In the genomic region with DNA sequence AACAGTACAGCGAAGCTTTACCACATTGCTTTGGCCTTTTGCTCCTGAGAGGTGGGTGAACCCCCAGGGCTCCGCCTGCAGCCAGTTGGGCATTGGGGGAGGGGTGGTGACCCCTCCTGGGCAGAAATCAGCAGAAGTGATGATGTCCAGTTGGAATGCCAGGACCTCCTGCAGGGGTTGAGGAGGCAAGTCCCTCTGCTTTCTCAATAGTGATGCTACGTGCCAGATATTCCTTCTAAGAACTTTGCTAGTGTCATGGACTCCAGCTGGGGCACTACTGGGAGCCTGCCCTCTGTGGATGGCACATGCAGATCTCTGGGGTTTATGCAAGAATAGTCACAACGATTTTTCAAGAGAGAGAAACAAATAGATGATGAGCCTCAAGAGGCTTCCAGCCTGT, we compare ENCODE assay signal across 31 cellular contexts.
"Had no signal": no experiment of that assay in that cellular context is flagged by ENCODE, and none has a peak within 500 bp of the region (broad histone marks: within the 10 kb centered on the region; RNA-seq: fewer than 3 reads in every experiment).

No MANE protein-coding gene starts in this region.

- H3K9me3 Mint-ChIP-seq: activated CD4-positive, alpha-beta memory T cell treated with anti-CD3 and anti-CD28 coated beads, Interleukin-2, amount 10 ng/mL, durations not matched to agents 7 days and 5 days; activated CD4-positive, alpha-beta T cell treated with anti-CD3 and anti-CD28 coated beads, Interleukin-2, amount 10 ng/mL, durations not matched to agents 7 days and 5 days; activated naive CD4-positive, alpha-beta T cell treated with anti-CD3 and anti-CD28 coated beads, Interleukin-2, amount 10 ng/mL, durations not matched to agents 7 days and 5 days; activated naive CD4-positive, alpha-beta T cell treated with anti-CD3 and anti-CD28 coated beads, Interleukin-2, amount 50 U/mL, for 72 hours; activated naive CD8-positive, alpha-beta T cell treated with anti-CD3 and anti-CD28 coated beads, Interleukin-2, amount 10 ng/mL, durations not matched to agents 7 days and 5 days; activated T-cell treated with anti-CD3 and anti-CD28 coated beads, Interleukin-2, amount 50 U/mL, for 24 hours; activated T-cell treated with anti-CD3 and anti-CD28 coated beads, Interleukin-2, amount 50 U/mL, for 72 hours; dendritic cell treated with granulocyte-macrophage colony-stimulating factor and Interleukin-4, amounts not matched to agents 40 ng/mL and 50 ng/mL, for 4 days; endodermal cell; WTC11 had no signal

- H3K4me3 Mint-ChIP-seq: activated CD4-positive, alpha-beta memory T cell treated with anti-CD3 and anti-CD28 coated beads, Interleukin-2, amount 10 ng/mL, durations not matched to agents 7 days and 5 days; activated CD4-positive, alpha-beta T cell treated with anti-CD3 and anti-CD28 coated beads, Interleukin-2, amount 10 ng/mL, durations not matched to agents 7 days and 5 days; activated naive CD4-positive, alpha-beta T cell treated with anti-CD3 and anti-CD28 coated beads, Interleukin-2, amount 10 ng/mL, durations not matched to agents 7 days and 5 days; activated naive CD8-positive, alpha-beta T cell treated with anti-CD3 and anti-CD28 coated beads, Interleukin-2, amount 10 ng/mL, durations not matched to agents 7 days and 5 days; activated T-cell treated with anti-CD3 and anti-CD28 coated beads, Interleukin-2, amount 50 U/mL, for 24 hours; activated T-cell treated with anti-CD3 and anti-CD28 coated beads, Interleukin-2, amount 50 U/mL, for 72 hours; dendritic cell treated with granulocyte-macrophage colony-stimulating factor and Interleukin-4, amounts not matched to agents 40 ng/mL and 50 ng/mL, for 4 days; endodermal cell; WTC11 had no signal

- H3K4me3 ChIP-seq: body of pancreas, breast epithelium, cardiac muscle cell, coronary artery, dorsolateral prefrontal cortex had no signal

- H3K27me3 ChIP-seq: body of pancreas, breast epithelium, cardiac muscle cell, dorsolateral prefrontal cortex had no signal

- H3K36me3 ChIP-seq: breast epithelium, cardiac muscle cell had no signal

- H3K9me3 ChIP-seq: body of pancreas, breast epithelium had no signal

- H3K4me1 Mint-ChIP-seq: activated CD4-positive, alpha-beta memory T cell treated with anti-CD3 and anti-CD28 coated beads, Interleukin-2, amount 10 ng/mL, durations not matched to agents 7 days and 5 days; activated CD4-positive, alpha-beta T cell treated with anti-CD3 and anti-CD28 coated beads, Interleukin-2, amount 10 ng/mL, durations not matched to agents 7 days and 5 days; activated naive CD4-positive, alpha-beta T cell treated with anti-CD3 and anti-CD28 coated beads, Interleukin-2, amount 10 ng/mL, durations not matched to agents 7 days and 5 days; activated naive CD8-positive, alpha-beta T cell treated with anti-CD3 and anti-CD28 coated beads, Interleukin-2, amount 10 ng/mL, durations not matched to agents 7 days and 5 days had no signal

- H3K27ac Mint-ChIP-seq: activated CD4-positive, alpha-beta memory T cell treated with anti-CD3 and anti-CD28 coated beads, Interleukin-2, amount 10 ng/mL, durations not matched to agents 7 days and 5 days; activated CD4-positive, alpha-beta T cell treated with anti-CD3 and anti-CD28 coated beads, Interleukin-2, amount 10 ng/mL, durations not matched to agents 7 days and 5 days; activated naive CD4-positive, alpha-beta T cell treated with anti-CD3 and anti-CD28 coated beads, Interleukin-2, amount 10 ng/mL, durations not matched to agents 7 days and 5 days; activated naive CD4-positive, alpha-beta T cell treated with anti-CD3 and anti-CD28 coated beads, Interleukin-2, amount 50 U/mL, for 72 hours; activated naive CD8-positive, alpha-beta T cell treated with anti-CD3 and anti-CD28 coated beads, Interleukin-2, amount 10 ng/mL, durations not matched to agents 7 days and 5 days; activated T-cell treated with anti-CD3 and anti-CD28 coated beads, Interleukin-2, amount 50 U/mL, for 24 hours; activated T-cell treated with anti-CD3 and anti-CD28 coated beads, Interleukin-2, amount 50 U/mL, for 72 hours; dendritic cell treated with granulocyte-macrophage colony-stimulating factor and Interleukin-4, amounts not matched to agents 40 ng/mL and 50 ng/mL, for 4 days; endodermal cell; WTC11 had no signal

- H3K27me3 Mint-ChIP-seq: activated T-cell treated with anti-CD3 and anti-CD28 coated beads, Interleukin-2, amount 50 U/mL, for 24 hours had no signal

- DNase-seq: activated CD4-positive, alpha-beta memory T cell treated with anti-CD3 and anti-CD28 coated beads, Interleukin-2, amount 10 ng/mL, durations not matched to agents 7 days and 5 days; activated CD4-positive, alpha-beta T cell treated with anti-CD3 and anti-CD28 coated beads for 1 hour; activated CD4-positive, alpha-beta T cell treated with anti-CD3 and anti-CD28 coated beads for 4 hours; activated CD4-positive, alpha-beta T cell treated with anti-CD3 and anti-CD28 coated beads, Interleukin-2, amount 10 ng/mL, durations not matched to agents 7 days and 5 days; activated CD4-positive, alpha-beta T cell treated with anti-CD3 and anti-CD28 coated beads, Interleukin-2, amount 50 U/mL, for 4 hours; activated CD8-positive, alpha-beta memory T cell treated with anti-CD3 and anti-CD28 coated beads, Interleukin-2, amount 50 U/mL, for 48 hours; activated gamma-delta T cell; activated naive CD4-positive, alpha-beta T cell; activated naive CD4-positive, alpha-beta T cell treated with anti-CD3 and anti-CD28 coated beads, Interleukin-2, amount 10 ng/mL, durations not matched to agents 7 days and 5 days; activated naive CD8-positive, alpha-beta T cell treated with anti-CD3 and anti-CD28 coated beads, Interleukin-2, amount 10 ng/mL, durations not matched to agents 7 days and 5 days; activated T-cell treated with anti-CD3 and anti-CD28 coated beads for 4 hours; activated T-cell treated with anti-CD3 and anti-CD28 coated beads, Interleukin-2, amount 50 U/mL, for 24 hours; activated T-cell treated with anti-CD3 and anti-CD28 coated beads, Interleukin-2, amount 50 U/mL, for 72 hours; amniotic stem cell; anterior cingulate cortex; body of pancreas; central memory CD4-positive, alpha-beta T cell; cerebellar nuclear complex; dorsolateral prefrontal cortex; effector memory CD4-positive, alpha-beta T cell; endodermal cell; foreskin fibroblast; head of caudate nucleus; T-helper 2 cell had no signal

- ATAC-seq: activated naive CD4-positive, alpha-beta T cell treated with anti-CD3 and anti-CD28 coated beads, Interleukin-2, amount 50 U/mL, for 72 hours; activated T-cell treated with anti-CD3 and anti-CD28 coated beads, Interleukin-2, amount 50 U/mL, for 72 hours; body of pancreas; esophagus mucosa; WTC11 had no signal
